ENCODE assay signal across 8 cellular contexts in the genomic region with DNA sequence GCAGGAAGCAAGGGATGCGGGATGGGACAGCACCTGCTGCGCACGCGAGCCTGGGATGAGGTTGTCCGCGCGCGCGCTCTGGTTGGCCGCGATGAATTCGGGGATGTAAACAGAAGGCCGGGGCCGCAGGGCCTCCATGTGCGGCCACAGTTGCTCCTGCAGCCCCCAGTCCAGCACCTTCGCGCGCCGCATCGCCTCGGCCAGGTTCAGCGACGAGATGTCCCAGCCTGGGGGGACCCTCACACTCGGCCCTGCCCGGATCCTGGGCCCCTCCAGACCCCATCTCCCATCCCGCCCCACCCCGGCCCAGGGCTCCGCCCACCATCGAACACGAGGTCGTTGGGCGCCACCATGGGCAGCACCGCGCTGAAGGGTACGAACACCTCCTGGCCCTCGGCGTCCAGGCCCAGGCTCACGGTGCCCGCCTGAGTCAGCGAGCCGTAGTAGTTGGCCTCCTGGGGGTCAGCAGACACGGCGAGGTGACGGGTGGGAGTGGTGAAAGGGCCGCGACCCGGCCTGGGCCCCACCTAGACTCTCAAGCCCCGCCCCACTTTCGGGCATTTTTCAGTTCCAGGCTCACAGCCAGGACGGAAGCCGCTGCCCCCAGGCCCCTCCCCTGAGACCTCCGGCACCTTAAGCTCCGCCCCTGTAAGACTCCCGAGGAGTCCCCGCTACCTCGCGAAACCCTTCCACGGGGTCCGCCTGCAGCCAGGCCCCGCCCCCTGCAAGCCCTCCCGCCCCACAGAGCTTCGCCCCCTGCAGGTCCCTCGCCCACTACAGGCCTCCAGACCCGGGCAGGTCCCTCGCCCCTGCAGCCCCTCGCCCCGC. TPM values are rescaled to one million over a fixed set of nuclear protein-coding genes. Genes with fewer than 3 reads are reported as not detected.
DNase-seq lines count a peak whose midpoint lies in the region; ATAC-seq and TF ChIP-seq lines count a peak whose summit lies in the region.

No MANE protein-coding gene starts in this region.

- H3K27ac ChIP-seq in KOPT-K1 (ENCODE audit: low read depth, low read length, poor library complexity, severe bottlenecking) (peak overlapping the region; percentile 21), SK-N-MC (no peak overlapping the region), heart right ventricle (peak overlapping the region in 9 of 10 donors; percentile 39 to 89 (median 74)), psoas muscle (peak overlapping the region; percentile 9)

- H3K4me3 Mint-ChIP-seq in activated naive CD4-positive, alpha-beta T cell treated with anti-CD3 and anti-CD28 coated beads for 36 hours, result peak overlapping the region; percentile 57

- H3K4me3 ChIP-seq in SK-N-MC (peak overlapping the region; percentile 88), heart right ventricle (peak overlapping the region; percentile 52 to 81 (median 60)), psoas muscle (peak overlapping the region; percentile 68)

- WGBS in heart right ventricle, 2 donors, result 24% methylated on average over 63 to 67 of the region's 67 CpGs
- 25 to 35% (median 32%) methylated on average over 54 to 67 of the region's 67 CpGs for WGBS in psoas muscle, 3 donors

- peaks cover 0 to 23% (median 0%) of the 10 kb centered on the region in 7 donors for H3K27me3 ChIP-seq in heart right ventricle
- peaks cover 0 to 13% (median 6%) of the 10 kb centered on the region in 3 donors for H3K27me3 ChIP-seq in psoas muscle (ENCODE audit: insufficient read depth in 3 of 3, low read length in 2 of 3)

- H3K4me1 ChIP-seq in heart right ventricle (peaks cover 11 to 59% (median 38%) of the 10 kb centered on the region in 9 donors), psoas muscle (peaks cover 18% of the 10 kb centered on the region)

- H3K9me3 Mint-ChIP-seq in activated naive CD4-positive, alpha-beta T cell treated with anti-CD3 and anti-CD28 coated beads for 36 hours, result no peaks in the 10 kb centered on the region

- peaks cover 2% of the 10 kb centered on the region for H3K36me3 Mint-ChIP-seq in activated naive CD4-positive, alpha-beta T cell treated with anti-CD3 and anti-CD28 coated beads for 36 hours (ENCODE audit: low read depth)

- H3K36me3 ChIP-seq in KOPT-K1 (ENCODE audit: insufficient read depth, low read length) (peaks cover 32% of the 10 kb centered on the region), SK-N-MC (ENCODE audit: insufficient read depth, low read length) (peaks cover 13% of the 10 kb centered on the region; the same call in 1 of the 2 replicates), heart right ventricle (peaks cover 0 to 22% (median 0%) of the 10 kb centered on the region in 9 donors), psoas muscle (ENCODE audit: insufficient read depth in 1 of 2, low read depth in 1 of 2) (no peaks in the 10 kb centered on the region)

- DNase-seq in AG08395 (ENCODE audit: low spot score) (peak; percentile 84), SK-N-MC (ENCODE audit: low read depth, low spot score) (no peak), heart right ventricle (peak; percentile 84 to 91), psoas muscle (peak; percentile 74 to 83)
- DNase-seq in activated naive CD4-positive, alpha-beta T cell treated with anti-CD3 and anti-CD28 coated beads for 36 hours, result peak; percentile 65

- no peaks in the 10 kb centered on the region for H3K9me3 ChIP-seq in KOPT-K1 (ENCODE audit: insufficient read depth, low read length, poor library complexity, severe bottlenecking)
- no peaks in the 10 kb centered on the region for H3K9me3 ChIP-seq in SK-N-MC (ENCODE audit: low read depth, low read length)
- H3K9me3 ChIP-seq in heart right ventricle, result no peaks in the 10 kb centered on the region
- no peaks in the 10 kb centered on the region for H3K9me3 ChIP-seq in psoas muscle

- intact Hi-C loops in activated naive CD4-positive, alpha-beta T cell treated with anti-CD3 and anti-CD28 coated beads for 36 hours (cut with micrococcal nuclease), result no loop called here
- intact Hi-C loops in heart right ventricle (cut with DNase I) (no loop called here), psoas muscle (cut with DNase I) (no loop called here)

- peak in 4 of 9 donors; percentile 9 to 29 (median 18) for TF ChIP-seq CTCF in heart right ventricle (IDR thresholded peaks at IDR 0.05)
- no peak for TF ChIP-seq CTCF in psoas muscle (IDR thresholded peaks at IDR 0.05)

- no peak overlapping the region for H3K27ac Mint-ChIP-seq in activated naive CD4-positive, alpha-beta T cell treated with anti-CD3 and anti-CD28 coated beads for 36 hours

- no peaks in the 10 kb centered on the region for H3K27me3 Mint-ChIP-seq in activated naive CD4-positive, alpha-beta T cell treated with anti-CD3 and anti-CD28 coated beads for 36 hours (ENCODE audit: low read depth)

- peaks cover 27% of the 10 kb centered on the region for H3K4me1 Mint-ChIP-seq in activated naive CD4-positive, alpha-beta T cell treated with anti-CD3 and anti-CD28 coated beads for 36 hours (ENCODE audit: low read depth)

- peak; percentile 51 for ATAC-seq in GM19035 (IDR thresholded peaks at IDR 0.05; ENCODE audit: unreplicated experiment)
- peak; percentile 41 to 72 (median 60) for ATAC-seq in heart right ventricle
- peak; percentile 8 to 21 (median 10) for ATAC-seq in psoas muscle
- ATAC-seq in GM21367 (IDR thresholded peaks at IDR 0.05; ENCODE audit: unreplicated experiment), result no peak

- H3K9ac ChIP-seq in SK-N-MC (ENCODE audit: insufficient read length), result no peak overlapping the region

- CTCF ChIA-PET in activated naive CD4-positive, alpha-beta T cell treated with anti-CD3 and anti-CD28 coated beads for 36 hours (lab: Charles Lee), result interaction anchor here (0.8 kb wide), 1 partner anchor 18 kb away, joined by 3 read pairs; a partner anchor contains a TSS

RNA-seq across cellular contexts. Expression of a gene that starts 1.1 kb away (rescaled TPM):
- total RNA-seq in activated naive CD4-positive, alpha-beta T cell treated with anti-CD3 and anti-CD28 coated beads for 36 hours, result 10 to 100 TPM; 12.3 to 14.3 TPM
- total RNA-seq in heart right ventricle, result 10 to 100 TPM; 12.6 to 40.7 (median 18.0) TPM
- polyA plus RNA-seq in heart right ventricle, result 100 to 1,000 TPM in 1 of 2 donors, 10 to 100 TPM in 1; 21.4 to 137 TPM
- 10 to 100 TPM in 3 of 4 donors, 1 to 10 TPM in 1; 9.8 to 17.0 (median 10.9) TPM for total RNA-seq in psoas muscle
- polyA plus RNA-seq in psoas muscle, result 1 to 10 TPM; 6.3 to 8.6 (median 8.0) TPM

RNA-seq across cellular contexts. Expression of a gene that starts 17.7 kb away (rescaled TPM):
- total RNA-seq in activated naive CD4-positive, alpha-beta T cell treated with anti-CD3 and anti-CD28 coated beads for 36 hours, result 10 to 100 TPM; 62.6 to 71.4 TPM
- 10 to 100 TPM; 17.6 to 47.1 (median 27.3) TPM for total RNA-seq in heart right ventricle
- polyA plus RNA-seq in heart right ventricle, result 10 to 100 TPM; 41.3 to 51.6 TPM
- total RNA-seq in psoas muscle, result 10 to 100 TPM; 29.1 to 46.1 (median 29.6) TPM
- 10 to 100 TPM; 25.8 to 37.8 (median 28.6) TPM for polyA plus RNA-seq in psoas muscle

RNA-seq across cellular contexts. Expression of a gene that starts 39.4 kb away (rescaled TPM):
- not detected for total RNA-seq in activated naive CD4-positive, alpha-beta T cell treated with anti-CD3 and anti-CD28 coated beads for 36 hours
- total RNA-seq in heart right ventricle (10 to 100 TPM in 1 of 10 donors, 1 to 10 TPM in 7, under 1 TPM in 2; 0.57 to 13.3 (median 1.8) TPM), psoas muscle (1 to 10 TPM; 2.0 to 4.1 (median 2.4) TPM)
- polyA plus RNA-seq in heart right ventricle (1 to 10 TPM; 1.1 to 2.2 TPM), psoas muscle (1 to 10 TPM in 2 of 3 donors, under 1 TPM in 1; 0.65 to 5.2 (median 1.3) TPM)

RNA-seq across cellular contexts. Expression of a gene that starts 50.9 kb away (rescaled TPM):
- under 1 TPM in 1 of 2 experiments, not detected in 1; 0.20 TPM for total RNA-seq in activated naive CD4-positive, alpha-beta T cell treated with anti-CD3 and anti-CD28 coated beads for 36 hours
- 1 to 10 TPM in 4 of 10 donors, under 1 TPM in 6; 0.44 to 2.5 (median 0.79) TPM for total RNA-seq in heart right ventricle
- polyA plus RNA-seq in heart right ventricle, result under 1 TPM; 0.44 to 0.62 TPM
- 1 to 10 TPM in 2 of 4 donors, under 1 TPM in 2; 0.50 to 8.5 (median 2.2) TPM for total RNA-seq in psoas muscle
- polyA plus RNA-seq in psoas muscle, result 10 to 100 TPM in 1 of 3 donors, under 1 TPM in 2; 0.27 to 37.1 (median 0.35) TPM
